ENCODE assay signal across 8 cellular contexts in the genomic region with DNA sequence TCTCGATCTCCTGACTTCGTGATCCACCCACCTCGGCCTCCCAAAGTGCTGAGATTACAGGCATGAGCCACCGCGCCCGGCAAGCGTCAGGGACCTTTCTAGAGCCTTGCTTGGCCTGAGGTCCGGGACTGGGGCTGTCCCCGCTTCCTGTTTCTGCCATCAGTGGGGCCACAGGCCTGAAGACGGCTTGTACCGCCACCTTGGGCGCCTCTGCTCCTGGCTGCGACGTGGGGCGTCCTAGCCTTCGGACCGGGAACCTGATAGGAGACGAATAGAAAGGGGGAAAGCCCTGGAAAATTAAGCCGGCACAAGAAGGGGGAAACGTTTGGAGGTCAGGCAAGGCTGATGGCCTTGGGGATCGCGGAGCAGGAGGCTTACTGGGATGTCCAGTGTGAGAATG. TPM values are rescaled to one million over a fixed set of nuclear protein-coding genes. Genes with fewer than 3 reads are reported as not detected.
A peak's percentile ranks its signal among the peaks of the same experiment; 100 is the strongest.
DNase-seq lines count a peak whose midpoint lies in the region; ATAC-seq and TF ChIP-seq lines count a peak whose summit lies in the region.

No MANE protein-coding gene starts in this region.

- H3K4me1 Mint-ChIP-seq in activated T-cell treated with anti-CD3 and anti-CD28 coated beads, Interleukin-2, amount 50 U/mL, for 72 hours (ENCODE audit: low read depth), result peaks cover 31% of the 10 kb centered on the region
- H3K4me1 Mint-ChIP-seq in stimulated activated naive CD8-positive, alpha-beta T cell treated with anti-CD3 and anti-CD28 coated beads, Interleukin-15, Interleukin-2, amounts not matched to agents 100 ng/mL and 50 ng/mL, for 24 hours (ENCODE audit: low read depth), result peaks cover 42% of the 10 kb centered on the region

- no peaks in the 10 kb centered on the region for H3K9me3 Mint-ChIP-seq in activated T-cell treated with anti-CD3 and anti-CD28 coated beads, Interleukin-2, amount 50 U/mL, for 72 hours
- H3K9me3 Mint-ChIP-seq in stimulated activated naive CD8-positive, alpha-beta T cell treated with anti-CD3 and anti-CD28 coated beads, Interleukin-15, Interleukin-2, amounts not matched to agents 100 ng/mL and 50 ng/mL, for 24 hours, result no peaks in the 10 kb centered on the region

- DNase-seq in HL-60 (ENCODE audit: low read depth in 1 of 2, low spot score in 1 of 2) (no peak), HK-2 (ENCODE audit: unreplicated experiment) (no peak), UCSD-AML1 (lab: John Stamatoyannopoulos, UW; ENCODE audit: unreplicated experiment) (no peak), NCI-H1105 treated with DMSO at 0.1 percent for 48 hours (lab: John Stamatoyannopoulos, UW) (no peak)
- DNase-seq in activated T-cell treated with anti-CD3 and anti-CD28 coated beads, Interleukin-2, amount 50 U/mL, for 72 hours, result peak; percentile 2

- TF ChIP-seq CTCF in HL-60 (IDR thresholded peaks at IDR 0.05; ENCODE audit: insufficient read depth, low read length), result no peak

- H3K36me3 Mint-ChIP-seq in activated T-cell treated with anti-CD3 and anti-CD28 coated beads, Interleukin-2, amount 50 U/mL, for 72 hours (ENCODE audit: insufficient read depth in 2 of 2), result no peaks in the 10 kb centered on the region
- H3K36me3 Mint-ChIP-seq in stimulated activated naive CD8-positive, alpha-beta T cell treated with anti-CD3 and anti-CD28 coated beads, Interleukin-15, Interleukin-2, amounts not matched to agents 100 ng/mL and 50 ng/mL, for 24 hours (ENCODE audit: low read depth), result peaks cover 9% of the 10 kb centered on the region

- peak overlapping the region; percentile 89 to 90 for H3K4me3 Mint-ChIP-seq in activated T-cell treated with anti-CD3 and anti-CD28 coated beads, Interleukin-2, amount 50 U/mL, for 72 hours
- peak overlapping the region; percentile 83 for H3K4me3 Mint-ChIP-seq in stimulated activated naive CD8-positive, alpha-beta T cell treated with anti-CD3 and anti-CD28 coated beads, Interleukin-15, Interleukin-2, amounts not matched to agents 100 ng/mL and 50 ng/mL, for 24 hours

- peaks cover 4% of the 10 kb centered on the region for H3K9me3 ChIP-seq in iPS-18c (ENCODE audit: control insufficient read depth, insufficient read depth, low read length)

- ATAC-seq in activated T-cell treated with anti-CD3 and anti-CD28 coated beads, Interleukin-2, amount 50 U/mL, for 72 hours (replicated peaks in 1 of 2), result no peak
- no peak for ATAC-seq in HG03460 (IDR thresholded peaks at IDR 0.05; ENCODE audit: unreplicated experiment)

- H3K27me3 Mint-ChIP-seq in activated T-cell treated with anti-CD3 and anti-CD28 coated beads, Interleukin-2, amount 50 U/mL, for 72 hours (ENCODE audit: low read depth), result no peaks in the 10 kb centered on the region
- no peaks in the 10 kb centered on the region for H3K27me3 Mint-ChIP-seq in stimulated activated naive CD8-positive, alpha-beta T cell treated with anti-CD3 and anti-CD28 coated beads, Interleukin-15, Interleukin-2, amounts not matched to agents 100 ng/mL and 50 ng/mL, for 24 hours

- H3K27me3 ChIP-seq in HL-60 (ENCODE audit: insufficient read depth, poor library complexity, severe bottlenecking), result no peaks in the 10 kb centered on the region

- H3K4me3 ChIP-seq in HL-60 (replicated peaks; ENCODE audit: insufficient read depth, low read length), result peak overlapping the region; percentile 48
- peak overlapping the region; percentile 31; the same call in 1 of the 2 replicates for H3K4me3 ChIP-seq in iPS-18c (ENCODE audit: insufficient read depth, low read depth, low read length)

- H3K27ac ChIP-seq in HL-60 (replicated peaks), result peak overlapping the region; percentile 72

- H3K27ac Mint-ChIP-seq in activated T-cell treated with anti-CD3 and anti-CD28 coated beads, Interleukin-2, amount 50 U/mL, for 72 hours, result peak overlapping the region; percentile 81
- H3K27ac Mint-ChIP-seq in stimulated activated naive CD8-positive, alpha-beta T cell treated with anti-CD3 and anti-CD28 coated beads, Interleukin-15, Interleukin-2, amounts not matched to agents 100 ng/mL and 50 ng/mL, for 24 hours, result peak overlapping the region; percentile 89

RNA-seq across cellular contexts. Expression of a gene that starts 35.1 kb away (rescaled TPM):
- total RNA-seq in activated T-cell treated with anti-CD3 and anti-CD28 coated beads, Interleukin-2, amount 50 U/mL, for 72 hours, result 10 to 100 TPM; 46.3 to 47.0 TPM

Comparison
In these comparisons a context has a peak if more than half of its experiments do, and no peak if none do; other contexts are left out.
1. DNase-seq: peak in activated T-cell treated with anti-CD3 and anti-CD28 coated beads, Interleukin-2, amount 50 U/mL, for 72 hours (2 of 2); none in HL-60 (0 of 2), HK-2 (single experiment), UCSD-AML1 (single experiment) and NCI-H1105 treated with DMSO at 0.1 percent for 48 hours (single experiment).